ENCODE assay signal across 23 cellular contexts in genomic region chr11:10096987-10097386, GRCh38.
"Had no signal": no experiment of that assay in that cellular context is flagged by ENCODE, and none has a peak within 500 bp of the region (broad histone marks: within the 10 kb centered on the region; RNA-seq: fewer than 3 reads in every experiment).

No MANE protein-coding gene starts in this region.

- H3K27ac ChIP-seq: brain microvascular endothelial cell, KMS-11, VCaP had no signal

- H3K4me3 ChIP-seq: MG63 had no signal

- H3K27me3 ChIP-seq: brain microvascular endothelial cell, MG63 had no signal

- DNase-seq: activated CD4-positive, alpha-beta memory T cell treated with anti-CD3 and anti-CD28 coated beads for 36 hours; activated CD4-positive, alpha-beta T cell treated with anti-CD3 and anti-CD28 coated beads, Interleukin-2, amount 10 ng/mL, durations not matched to agents 7 days and 5 days; activated CD4-positive, CD25-positive, alpha-beta regulatory T cell; activated CD8-positive, alpha-beta memory T cell treated with anti-CD3 and anti-CD28 coated beads for 24 hours; activated effector memory CD4-positive, alpha-beta T cell treated with anti-CD3 and anti-CD28 coated beads, Interleukin-2, amount 50 U/mL, for 16 hours; activated naive CD4-positive, alpha-beta T cell treated with Interleukin-2 at 50 U/mL for 16 hours; activated naive CD8-positive, alpha-beta T cell treated with anti-CD3 and anti-CD28 coated beads, Interleukin-2, amount 50 U/mL, for 24 hours; activated T-cell treated with anti-CD3 and anti-CD28 coated beads, Interleukin-2, amount 50 U/mL, for 4 hours; brain microvascular endothelial cell; MG63; MV-4-11; NCI-H1092 treated with DMSO at 0.1 percent for 48 hours; NCI-H1417 treated with DMSO at 0.1 percent for 48 hours; NCI-H187; NCI-H2081; NCI-H446; NCI-H524; SIG-M5; T-cell; T-helper 2 cell had no signal

- H3K36me3 ChIP-seq: brain microvascular endothelial cell had no signal

- ATAC-seq: activated naive CD4-positive, alpha-beta T cell treated with anti-CD3 and anti-CD28 coated beads, Interleukin-2, amount 50 U/mL, for 72 hours; activated naive CD8-positive, alpha-beta T cell treated with anti-CD3 and anti-CD28 coated beads, Interleukin-2, amount 50 U/mL, for 24 hours; activated T-cell treated with anti-CD3 and anti-CD28 coated beads, Interleukin-2, amount 50 U/mL, for 4 hours; T-cell had no signal
